Comparison of ENCODE assay signal across 17 cellular contexts in genomic region chr5:91906494-91906893, GRCh38.
DNase-seq lines count a peak whose midpoint lies in the region; ATAC-seq and TF ChIP-seq lines count a peak whose summit lies in the region.
"Had no signal": no experiment of that assay in that cellular context is flagged by ENCODE, and none has a peak within 500 bp of the region (broad histone marks: within the 10 kb centered on the region; RNA-seq: fewer than 3 reads in every experiment).

No MANE protein-coding gene starts in this region.

- peak overlapping the region; percentile 88 for H3K27ac ChIP-seq in PC-3 (ENCODE audit: low read length)

- H3K4me3 Mint-ChIP-seq in osteocyte (ENCODE audit: unreplicated experiment), result no peak overlapping the region
- H3K4me3 Mint-ChIP-seq: CD4-positive, alpha-beta memory T cell; HFFc6 had no signal

- H3K9ac ChIP-seq in PC-3 (ENCODE audit: low read length), result peak overlapping the region; percentile 35; the same call in 1 of the 2 replicates

- H3K4me3 ChIP-seq in PC-3 (ENCODE audit: low read length), result peak overlapping the region; percentile 15; the same call in 1 of the 2 replicates
- H3K4me3 ChIP-seq: HAP-1 had no signal

- H3F3A ChIP-seq in PC-3 (ENCODE audit: low read length, unreplicated experiment), result no peaks in the 10 kb centered on the region

- no peaks in the 10 kb centered on the region for H3K27me3 Mint-ChIP-seq in osteocyte (ENCODE audit: unreplicated experiment)
- H3K27me3 Mint-ChIP-seq: CD4-positive, alpha-beta memory T cell had no signal

- H3K36me3 ChIP-seq in PC-3 (ENCODE audit: low read depth, low read length), result no peaks in the 10 kb centered on the region
- H3K36me3 ChIP-seq: HAP-1 had no signal

- intact Hi-C loops in PC-3 (cut with micrococcal nuclease) (loop anchor here (5.0 kb wide), 1 partner anchor 1671 kb away; no protein-coding TSS in a partner anchor), left colon (cut with DNase I, micrococcal nuclease) (no loop called here)

- H3K27ac Mint-ChIP-seq in osteocyte (ENCODE audit: unreplicated experiment), result peak overlapping the region; percentile 46
- H3K27ac Mint-ChIP-seq: CD4-positive, alpha-beta memory T cell; HFFc6 had no signal

- TF ChIP-seq CTCF in PC-3 (conservative IDR thresholded peaks at IDR 0.05; ENCODE audit: low read depth, low read length), result no peak
- TF ChIP-seq CTCF in osteocyte (IDR thresholded peaks at IDR 0.05), result no peak

- H3K9me2 ChIP-seq in PC-3 (replicated peaks; ENCODE audit: low read length), result no peaks in the 10 kb centered on the region

- H3K27me3 ChIP-seq in PC-3 (ENCODE audit: low read length), result no peaks in the 10 kb centered on the region

- CTCF ChIA-PET in PC-3 (lab: Charles Lee), result no interaction called here

- H2AFZ ChIP-seq in PC-3 (ENCODE audit: low read length), result no peak overlapping the region

- H3K79me2 ChIP-seq in PC-3 (ENCODE audit: low read length), result no peaks in the 10 kb centered on the region

- POLR2A ChIA-PET in PC-3 (lab: Charles Lee; ENCODE audit: unreplicated experiment), result no interaction called here

- H3K36me3 Mint-ChIP-seq in osteocyte (ENCODE audit: unreplicated experiment), result no peaks in the 10 kb centered on the region
- H3K36me3 Mint-ChIP-seq: CD4-positive, alpha-beta memory T cell had no signal

- H3K4me1 ChIP-seq in PC-3 (ENCODE audit: insufficient read depth, low read length), result peaks cover 22% of the 10 kb centered on the region

- H3K4me1 Mint-ChIP-seq in osteocyte (ENCODE audit: unreplicated experiment), result peaks cover 28% of the 10 kb centered on the region
- H3K4me1 Mint-ChIP-seq: CD4-positive, alpha-beta memory T cell had no signal

- H3K9me3 ChIP-seq in PC-3 (ENCODE audit: low read length), result no peaks in the 10 kb centered on the region
- H3K9me3 ChIP-seq: HAP-1 had no signal

- no peaks in the 10 kb centered on the region for H4K20me1 ChIP-seq in PC-3 (ENCODE audit: low read length)

- H3K4me2 ChIP-seq in PC-3 (ENCODE audit: low read length), result peak overlapping the region; percentile 69

- H3K9me3 Mint-ChIP-seq in osteocyte (ENCODE audit: unreplicated experiment), result no peaks in the 10 kb centered on the region

- peak; percentile 67 for DNase-seq in PC-3
- no peak for DNase-seq in left colon
- DNase-seq in osteocyte (ENCODE audit: extremely low spot score, unreplicated experiment), result no peak
- no peak for DNase-seq in activated CD8-positive, alpha-beta memory T cell treated with anti-CD3 and anti-CD28 coated beads for 24 hours
- DNase-seq in SIG-M5 treated with dmso at 0.1 percent for 504 hours (lab: John Stamatoyannopoulos, UW; ENCODE audit: unreplicated experiment), result no peak
- DNase-seq: 8988T; C1 segment of cervical spinal cord; Calu3; CD4-positive, alpha-beta memory T cell; COR-L47; DMS53; DMS79 treated with DMSO at 0.1 percent for 48 hours; GF-D8; GOT3; HFFc6 had no signal

- ATAC-seq in PC-3, result peak; percentile 79
- peak; percentile 49 for ATAC-seq in left colon
- ATAC-seq in GM18870 (IDR thresholded peaks at IDR 0.05; ENCODE audit: unreplicated experiment), result no peak

- BruUV-seq in PC-3 (replicated peaks; lab: Mats Ljungman, UMichigan), result no TSS peak
